Comparison of ENCODE assay signal across 8 cellular contexts in genomic region chr4:113106076-113106475, GRCh38. TPM values are rescaled to one million over a fixed set of nuclear protein-coding genes. Genes with fewer than 3 reads are reported as not detected.
DNase-seq lines count a peak whose midpoint lies in the region; ATAC-seq and TF ChIP-seq lines count a peak whose summit lies in the region.

No MANE protein-coding gene starts in this region.

- peaks cover 0 to 8% of the 10 kb centered on the region in 2 donors for H3K4me1 ChIP-seq in thyroid gland
- no peaks in the 10 kb centered on the region for H3K4me1 ChIP-seq in prostate gland (replicated peaks)

- TF ChIP-seq POLR2A in thyroid gland (IDR thresholded peaks at IDR 0.05) (no peak), prostate gland (IDR thresholded peaks at IDR 0.05) (no peak)

- no peak overlapping the region for H3K27ac ChIP-seq in thyroid gland
- no peak overlapping the region for H3K27ac ChIP-seq in prostate gland

- WGBS in thyroid gland, 2 donors: 52 to 64% methylated on average over 1 of the region's 1 CpG
- WGBS in prostate gland: 69% methylated on average over 1 of the region's 1 CpG

- DNase-seq in NCI-H345 (lab: John Stamatoyannopoulos, UW) (peak; percentile 35), NCI-H345 treated with DMSO at 0.1 percent for 48 hours (lab: John Stamatoyannopoulos, UW; ENCODE audit: unreplicated experiment) (no peak), RPMI7951 (ENCODE audit: low read depth) (peak; percentile 32), glomerular visceral epithelial cell (ENCODE audit: extremely low spot score) (peak; percentile 43), thyroid gland (no peak), prostate gland (ENCODE audit: low spot score) (no peak)

- no peaks in the 10 kb centered on the region for H3K27me3 ChIP-seq in thyroid gland
- no peaks in the 10 kb centered on the region for H3K27me3 ChIP-seq in prostate gland (replicated peaks; ENCODE audit: insufficient read depth)

- H3K9me3 ChIP-seq in thyroid gland (no peaks in the 10 kb centered on the region), prostate gland (no peaks in the 10 kb centered on the region)

- H3K36me3 ChIP-seq in thyroid gland: no peaks in the 10 kb centered on the region
- no peaks in the 10 kb centered on the region for H3K36me3 ChIP-seq in prostate gland

- ATAC-seq in GM18858 (IDR thresholded peaks at IDR 0.05; ENCODE audit: unreplicated experiment) (no peak), GM21381 (IDR thresholded peaks at IDR 0.05; ENCODE audit: unreplicated experiment) (no peak)

- intact Hi-C loops in thyroid gland (cut with DNase I) (no loop called here), prostate gland (cut with DNase I) (no loop called here)

- H3K4me3 ChIP-seq in thyroid gland (replicated peaks in 1 of 3) (no peak overlapping the region), prostate gland (no peak overlapping the region)

- peak; percentile 21 to 79 (median 46) for TF ChIP-seq CTCF in thyroid gland (IDR thresholded peaks at IDR 0.05)
- TF ChIP-seq CTCF in prostate gland (IDR thresholded peaks at IDR 0.05): peak in 2 of 4 experiments; percentile 30 to 40

RNA-seq across cellular contexts. Expression of gene ANK2, which starts 56.6 kb away (rescaled TPM):
- 7.0 and 10.5 TPM in 2 replicates for total RNA-seq in RPMI7951 (2014; rRNA removed; shearing (Covaris generic))
- total RNA-seq in thyroid gland (10 to 100 TPM; 25.9 to 64.4 (median 55.4) TPM), prostate gland (10 to 100 TPM in 1 of 2 donors, 1 to 10 TPM in 1; 3.5 to 26.0 TPM)

Comparison
In these comparisons a context has a peak if more than half of its experiments do, and no peak if none do; other contexts are left out.
1. DNase-seq: peak in NCI-H345 (single experiment), RPMI7951 (single experiment) and glomerular visceral epithelial cell (single experiment); none in NCI-H345 treated with DMSO at 0.1 percent for 48 hours (single experiment), thyroid gland (0 of 2) and prostate gland (single experiment).